7 cellular contexts compared by ENCODE assay signal in the genomic region with DNA sequence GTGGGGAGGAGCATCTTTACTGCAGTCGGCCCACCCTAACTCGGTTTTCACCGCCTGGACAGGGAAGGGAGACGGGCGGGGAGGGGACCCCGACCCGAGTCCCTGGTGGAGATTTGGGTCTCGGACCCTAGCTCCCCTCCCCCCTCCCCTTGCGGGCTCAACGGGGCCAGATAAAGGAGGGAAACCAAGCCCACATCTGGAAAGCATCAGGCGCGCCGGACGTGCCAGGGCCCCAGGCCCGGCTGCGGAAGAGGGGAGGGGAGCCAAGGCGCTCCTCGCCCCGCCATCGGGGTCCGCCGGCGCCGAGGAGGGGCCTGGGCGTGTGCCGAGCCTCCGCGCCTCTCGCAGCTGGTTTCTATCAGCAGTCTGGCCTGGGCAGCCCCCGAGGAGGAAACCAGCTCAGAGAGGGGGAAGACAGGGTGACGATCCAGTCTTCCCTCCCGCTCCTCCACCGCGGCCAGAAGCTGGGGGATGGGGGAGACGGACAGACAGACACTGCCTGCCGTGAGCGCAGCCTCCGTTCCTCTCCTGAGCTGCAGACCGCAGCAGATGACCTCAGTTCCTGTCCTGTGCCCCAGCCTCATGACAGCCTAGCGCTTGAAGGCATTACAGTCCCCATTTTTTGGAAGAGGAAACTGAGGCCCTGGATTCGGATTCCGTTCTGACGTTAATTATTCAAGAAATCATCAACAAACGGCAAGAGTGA. TPM values are rescaled to one million over a fixed set of nuclear protein-coding genes. Genes with fewer than 3 reads are reported as not detected.
DNase-seq lines count a peak whose midpoint lies in the region; ATAC-seq lines count a peak whose summit lies in the region.

No MANE protein-coding gene starts in this region.

- peaks cover 6% of the 10 kb centered on the region in 2 donors for H3K4me1 Mint-ChIP-seq in stimulated activated naive B cell treated with anti-CD40 and anti-IgM and Interleukin-4, amounts not matched to agents 10 μg/mL and 1 μg/mL and 100 μg/mL, for 72 hours

- no peak overlapping the region for H3K4me3 Mint-ChIP-seq in stimulated activated naive B cell treated with anti-CD40 and anti-IgM and Interleukin-4, amounts not matched to agents 10 μg/mL and 1 μg/mL and 100 μg/mL, for 72 hours

- DNase-seq in GM03348 (ENCODE audit: low spot score) (peak; percentile 87), iPS-NIHi11 (ENCODE audit: low spot score) (peak; percentile 81), OCI-M2 (lab: John Stamatoyannopoulos, UW; ENCODE audit: unreplicated experiment) (no peak)
- no peak for DNase-seq in Jurkat, Clone E6-1 (ENCODE audit: low read depth, low spot score)
- DNase-seq in stimulated activated naive B cell treated with anti-CD40 and anti-IgM and Interleukin-4, amounts not matched to agents 10 μg/mL and 1 μg/mL and 100 μg/mL, for 72 hours = no peak

- peak overlapping the region; percentile 54 for H3K4me3 ChIP-seq in Jurkat, Clone E6-1 (ENCODE audit: low read length)

- H3K9me3 Mint-ChIP-seq in stimulated activated naive B cell treated with anti-CD40 and anti-IgM and Interleukin-4, amounts not matched to agents 10 μg/mL and 1 μg/mL and 100 μg/mL, for 72 hours = no peaks in the 10 kb centered on the region

- ATAC-seq in stimulated activated naive B cell treated with anti-CD40 and anti-IgM and Interleukin-4, amounts not matched to agents 10 μg/mL and 1 μg/mL and 100 μg/mL, for 72 hours (replicated peaks) = peak; percentile 12 to 17
- no peak for ATAC-seq in HG03439 (IDR thresholded peaks at IDR 0.05; ENCODE audit: unreplicated experiment)

- peaks cover 6 to 9% of the 10 kb centered on the region in 2 donors for H3K27me3 Mint-ChIP-seq in stimulated activated naive B cell treated with anti-CD40 and anti-IgM and Interleukin-4, amounts not matched to agents 10 μg/mL and 1 μg/mL and 100 μg/mL, for 72 hours

- H3K27ac ChIP-seq in angular gyrus (ENCODE audit: low read depth, low read length) = peak overlapping the region; percentile 96

- no peak overlapping the region for H3K27ac Mint-ChIP-seq in stimulated activated naive B cell treated with anti-CD40 and anti-IgM and Interleukin-4, amounts not matched to agents 10 μg/mL and 1 μg/mL and 100 μg/mL, for 72 hours

- H3K36me3 Mint-ChIP-seq in stimulated activated naive B cell treated with anti-CD40 and anti-IgM and Interleukin-4, amounts not matched to agents 10 μg/mL and 1 μg/mL and 100 μg/mL, for 72 hours = peaks cover 4 to 5% of the 10 kb centered on the region in 2 donors

RNA-seq across cellular contexts. Expression of gene GNG8, which starts 3.5 kb away (rescaled TPM):
- polyA plus RNA-seq in Jurkat, Clone E6-1 (2012; ENCODE audit: insufficient read depth, insufficient read length) = not detected

RNA-seq across cellular contexts. Expression of gene PTGIR, which starts 14.6 kb away (rescaled TPM):
- polyA plus RNA-seq in Jurkat, Clone E6-1 (2012; ENCODE audit: insufficient read depth, insufficient read length) = 0.85 TPM

RNA-seq across cellular contexts. Expression of gene DACT3, which starts 21.5 kb away (rescaled TPM):
- polyA plus RNA-seq in Jurkat, Clone E6-1 (2012; ENCODE audit: insufficient read depth, insufficient read length) = 0.77 TPM

RNA-seq across cellular contexts. Expression of gene CALM3, which starts 38.4 kb away (rescaled TPM):
- polyA plus RNA-seq in Jurkat, Clone E6-1 (2012; ENCODE audit: insufficient read depth, insufficient read length) = 522 TPM

Comparison
In these comparisons a context has a peak if more than half of its experiments do, and no peak if none do; other contexts are left out.
1. DNase-seq: peak in GM03348 (single experiment) and iPS-NIHi11 (single experiment); none in Jurkat, Clone E6-1 (single experiment), stimulated activated naive B cell treated with anti-CD40 and anti-IgM and Interleukin-4, amounts not matched to agents 10 μg/mL and 1 μg/mL and 100 μg/mL, for 72 hours (single experiment) and OCI-M2 (single experiment).